ENCODE assay signal across 5 cellular contexts in genomic region chr19:7052896-7053295, GRCh38. TPM values are rescaled to one million over a fixed set of nuclear protein-coding genes. Genes with fewer than 3 reads are reported as not detected.
"Had no signal": no experiment of that assay in that cellular context is flagged by ENCODE, and none has a peak within 500 bp of the region (broad histone marks: within the 10 kb centered on the region; RNA-seq: fewer than 3 reads in every experiment).

No MANE protein-coding gene starts in this region.

RNA-seq across cellular contexts. Expression of gene MBD3L2, which starts 3.8 kb away (rescaled TPM):
- total RNA-seq: GM23338, H1, H9, HT-29, IMR-90 had no signal
- polyA plus RNA-seq: GM23338, H1, IMR-90 had no signal

RNA-seq across cellular contexts. Expression of gene MBD3L3, which starts 5.6 kb away (rescaled TPM):
- total RNA-seq: GM23338, H1, H9, HT-29, IMR-90 had no signal
- polyA plus RNA-seq: GM23338, H1, IMR-90 had no signal

RNA-seq across cellular contexts. Expression of gene MBD3L4, which starts 12.9 kb away (rescaled TPM):
- total RNA-seq: GM23338, H1, H9, HT-29, IMR-90 had no signal
- polyA plus RNA-seq: GM23338, H1, IMR-90 had no signal

RNA-seq across cellular contexts. Expression of gene MBD3L5, which starts 22.5 kb away (rescaled TPM):
- total RNA-seq: GM23338, H1, H9, HT-29, IMR-90 had no signal
- polyA plus RNA-seq: GM23338, H1, IMR-90 had no signal
